20 cellular contexts compared by ENCODE assay signal in genomic region chr17:61465550-61466237, GRCh38. TPM values are rescaled to one million over a fixed set of nuclear protein-coding genes. Genes with fewer than 3 reads are reported as not detected.
DNase-seq lines count a peak whose midpoint lies in the region; ATAC-seq and TF ChIP-seq lines count a peak whose summit lies in the region.
"Had no signal": no experiment of that assay in that cellular context is flagged by ENCODE, and none has a peak within 500 bp of the region (broad histone marks: within the 10 kb centered on the region; RNA-seq: fewer than 3 reads in every experiment).

No MANE protein-coding gene starts in this region.

- no peak overlapping the region for H2AFZ ChIP-seq in PC-3 (ENCODE audit: low read length)

- H4K20me1 ChIP-seq in PC-3 (ENCODE audit: low read length): no peaks in the 10 kb centered on the region

- peaks cover 0 to 7% of the 10 kb centered on the region in 2 donors for H3K27me3 ChIP-seq in right lobe of liver
- H3K27me3 ChIP-seq in upper lobe of left lung: peaks cover 0 to 13% (median 7%) of the 10 kb centered on the region in 4 donors
- no peaks in the 10 kb centered on the region for H3K27me3 ChIP-seq in PC-3 (ENCODE audit: low read length)

- TF ChIP-seq EP300 in upper lobe of left lung (IDR thresholded peaks at IDR 0.05): no peak

- no peaks in the 10 kb centered on the region for H3K79me2 ChIP-seq in PC-3 (ENCODE audit: low read length)

- H3K4me1 ChIP-seq in right lobe of liver: no peaks in the 10 kb centered on the region
- peaks cover 13 to 30% (median 21%) of the 10 kb centered on the region in 4 donors for H3K4me1 ChIP-seq in upper lobe of left lung
- H3K4me1 ChIP-seq in PC-3 (ENCODE audit: insufficient read depth, low read length): no peaks in the 10 kb centered on the region

- H3K9me3 Mint-ChIP-seq in chondrocyte (ENCODE audit: low read depth): no peaks in the 10 kb centered on the region
- H3K9me3 Mint-ChIP-seq in activated T-helper 1 cell treated with anti-CD3 and anti-CD28 coated beads, Interleukin-12 subunit alpha, Interleukin-12 subunit beta, Interleukin-2, Interleukin-4 antibody, amounts not matched to agents 30 ng/mL and 10 ng/mL and 1 ng/mL, durations not matched to agents 14 hours and 24 hours and 36 hours: no peaks in the 10 kb centered on the region

- no peak overlapping the region for H3K4me3 ChIP-seq in right lobe of liver
- H3K4me3 ChIP-seq in upper lobe of left lung: no peak overlapping the region
- H3K4me3 ChIP-seq in PC-3 (ENCODE audit: low read length): no peak overlapping the region

- H3K27ac Mint-ChIP-seq in chondrocyte (ENCODE audit: unreplicated experiment): no peak overlapping the region
- H3K27ac Mint-ChIP-seq in activated T-helper 1 cell treated with anti-CD3 and anti-CD28 coated beads, Interleukin-12 subunit alpha, Interleukin-12 subunit beta, Interleukin-2, Interleukin-4 antibody, amounts not matched to agents 30 ng/mL and 10 ng/mL and 1 ng/mL, durations not matched to agents 14 hours and 24 hours and 36 hours: no peak overlapping the region
- H3K27ac Mint-ChIP-seq: B cell; CD4-positive, CD25-positive, alpha-beta regulatory T cell had no signal

- peak; percentile 39 for DNase-seq in activated effector memory CD4-positive, alpha-beta T cell treated with anti-CD3 and anti-CD28 coated beads, Interleukin-2, amount 50 U/mL, for 16 hours
- DNase-seq in activated effector memory CD4-positive, alpha-beta T cell treated with Interleukin-2 at 50 U/mL for 16 hours: no peak
- DNase-seq in chondrocyte (ENCODE audit: low spot score) (peak; percentile 61), right lobe of liver (peak in 2 of 3 donors; percentile 27 to 28), upper lobe of left lung (no peak), PC-3 (no peak)
- DNase-seq in activated T-helper 1 cell treated with anti-CD3 and anti-CD28 coated beads, Interleukin-12 subunit alpha, Interleukin-12 subunit beta, Interleukin-2, Interleukin-4 antibody, amounts not matched to agents 30 ng/mL and 10 ng/mL and 1 ng/mL, durations not matched to agents 14 hours and 24 hours and 36 hours (ENCODE audit: low spot score): no peak
- DNase-seq: CD4-positive, CD25-positive, alpha-beta regulatory T cell; EL; Karpas-422; MM.1S; NCI-H1105 treated with DMSO at 0.1 percent for 48 hours; NCI-H1930; NCI-H2171; NCI-H446 had no signal

- no peak for TF ChIP-seq POLR2A in right lobe of liver (IDR thresholded peaks at IDR 0.05)
- TF ChIP-seq POLR2A in upper lobe of left lung (IDR thresholded peaks at IDR 0.05): no peak

- TF ChIP-seq CTCF in chondrocyte (IDR thresholded peaks at IDR 0.05) (no peak), right lobe of liver (IDR thresholded peaks at IDR 0.05) (no peak), upper lobe of left lung (IDR thresholded peaks at IDR 0.05) (no peak), PC-3 (conservative IDR thresholded peaks at IDR 0.05; ENCODE audit: low read depth, low read length) (no peak)

- CTCF ChIA-PET in PC-3 (lab: Charles Lee): no interaction called here

- H3K4me1 Mint-ChIP-seq in chondrocyte (ENCODE audit: low read depth): peaks cover 16% of the 10 kb centered on the region
- no peaks in the 10 kb centered on the region for H3K4me1 Mint-ChIP-seq in activated T-helper 1 cell treated with anti-CD3 and anti-CD28 coated beads, Interleukin-12 subunit alpha, Interleukin-12 subunit beta, Interleukin-2, Interleukin-4 antibody, amounts not matched to agents 30 ng/mL and 10 ng/mL and 1 ng/mL, durations not matched to agents 14 hours and 24 hours and 36 hours (ENCODE audit: low read depth)

- H3K27ac ChIP-seq in right lobe of liver (no peak overlapping the region), upper lobe of left lung (peak overlapping the region in 3 of 4 donors; percentile 2 to 35 (median 11)), PC-3 (ENCODE audit: low read length) (no peak overlapping the region)
- H3K27ac ChIP-seq: 22Rv1 had no signal

- no peak overlapping the region for H3K4me2 ChIP-seq in PC-3 (ENCODE audit: low read length)

- no TSS peak for BruUV-seq in PC-3 (replicated peaks; lab: Mats Ljungman, UMichigan)

- WGBS in right lobe of liver (ENCODE audit: insufficient coverage, low coverage, low lambda C conversion rate, missing lambda C conversion rate): 32% methylated on average over 12 of the region's 17 CpGs
- 77 to 79% methylated on average over 9 to 17 of the region's 17 CpGs for WGBS in upper lobe of left lung, 2 donors

- intact Hi-C loops in right lobe of liver (cut with DNase I): no loop called here
- intact Hi-C loops in PC-3 (cut with micrococcal nuclease): no loop called here
- intact Hi-C loops in activated T-helper 1 cell treated with anti-CD3 and anti-CD28 coated beads, Interleukin-12 subunit alpha, Interleukin-12 subunit beta, Interleukin-2, Interleukin-4 antibody, amounts not matched to agents 30 ng/mL and 10 ng/mL and 1 ng/mL, durations not matched to agents 14 hours and 24 hours and 36 hours (cut with micrococcal nuclease): no loop called here

- H3F3A ChIP-seq in PC-3 (ENCODE audit: low read length, unreplicated experiment): no peaks in the 10 kb centered on the region

- H3K36me3 ChIP-seq in right lobe of liver (no peaks in the 10 kb centered on the region), upper lobe of left lung (peaks cover 0 to 6% (median 0%) of the 10 kb centered on the region in 4 donors), PC-3 (ENCODE audit: low read depth, low read length) (no peaks in the 10 kb centered on the region)

- H3K9me3 ChIP-seq in right lobe of liver: no peaks in the 10 kb centered on the region
- no peaks in the 10 kb centered on the region for H3K9me3 ChIP-seq in upper lobe of left lung
- H3K9me3 ChIP-seq in PC-3 (ENCODE audit: low read length): no peaks in the 10 kb centered on the region

- no peaks in the 10 kb centered on the region for H3K36me3 Mint-ChIP-seq in chondrocyte (ENCODE audit: low read depth)
- no peaks in the 10 kb centered on the region for H3K36me3 Mint-ChIP-seq in activated T-helper 1 cell treated with anti-CD3 and anti-CD28 coated beads, Interleukin-12 subunit alpha, Interleukin-12 subunit beta, Interleukin-2, Interleukin-4 antibody, amounts not matched to agents 30 ng/mL and 10 ng/mL and 1 ng/mL, durations not matched to agents 14 hours and 24 hours and 36 hours (ENCODE audit: low read depth)
- H3K36me3 Mint-ChIP-seq: CD4-positive, CD25-positive, alpha-beta regulatory T cell had no signal

- no peak overlapping the region for H3K4me3 Mint-ChIP-seq in chondrocyte (ENCODE audit: unreplicated experiment)
- H3K4me3 Mint-ChIP-seq in activated T-helper 1 cell treated with anti-CD3 and anti-CD28 coated beads, Interleukin-12 subunit alpha, Interleukin-12 subunit beta, Interleukin-2, Interleukin-4 antibody, amounts not matched to agents 30 ng/mL and 10 ng/mL and 1 ng/mL, durations not matched to agents 14 hours and 24 hours and 36 hours: no peak overlapping the region
- H3K4me3 Mint-ChIP-seq: B cell; CD4-positive, CD25-positive, alpha-beta regulatory T cell had no signal

- ATAC-seq in right lobe of liver (no peak), upper lobe of left lung (ENCODE audit: low FRiP score in 2 of 2) (no peak), GM21786 (IDR thresholded peaks at IDR 0.05; ENCODE audit: unreplicated experiment) (no peak), PC-3 (no peak)

- no peak overlapping the region for H3K9ac ChIP-seq in PC-3 (ENCODE audit: low read length)

- no peaks in the 10 kb centered on the region for H3K9me2 ChIP-seq in PC-3 (replicated peaks; ENCODE audit: low read length)

- POLR2A ChIA-PET in PC-3 (lab: Charles Lee; ENCODE audit: unreplicated experiment): no interaction called here

- H3K27me3 Mint-ChIP-seq in chondrocyte (ENCODE audit: low read depth): peaks cover 34% of the 10 kb centered on the region
- H3K27me3 Mint-ChIP-seq in activated T-helper 1 cell treated with anti-CD3 and anti-CD28 coated beads, Interleukin-12 subunit alpha, Interleukin-12 subunit beta, Interleukin-2, Interleukin-4 antibody, amounts not matched to agents 30 ng/mL and 10 ng/mL and 1 ng/mL, durations not matched to agents 14 hours and 24 hours and 36 hours (ENCODE audit: insufficient read depth): peaks cover 30% of the 10 kb centered on the region

RNA-seq across cellular contexts. Expression of gene TBX4, which starts 13.5 kb away (rescaled TPM):
- total RNA-seq in chondrocyte (not detected in 3 replicates), right lobe of liver (not detected), upper lobe of left lung (10 to 100 TPM; 10.2 to 69.1 (median 22.7) TPM), PC-3 (2014; rRNA removed) (not detected in 2 replicates)
- not detected in 2 replicates for total RNA-seq in activated T-helper 1 cell treated with anti-CD3 and anti-CD28 coated beads, Interleukin-12 subunit alpha, Interleukin-12 subunit beta, Interleukin-2, Interleukin-4 antibody, amounts not matched to agents 30 ng/mL and 10 ng/mL and 1 ng/mL, durations not matched to agents 14 hours and 24 hours and 36 hours
- total RNA-seq: B cell; CD4-positive, CD25-positive, alpha-beta regulatory T cell; H4; SK-MEL-5 had no signal

Comparison
In these comparisons a context has a peak if more than half of its experiments do, and no peak if none do; other contexts are left out.
1. DNase-seq: peak in activated effector memory CD4-positive, alpha-beta T cell treated with anti-CD3 and anti-CD28 coated beads, Interleukin-2, amount 50 U/mL, for 16 hours (single experiment), chondrocyte (single experiment) and right lobe of liver (2 of 3); none in activated effector memory CD4-positive, alpha-beta T cell treated with Interleukin-2 at 50 U/mL for 16 hours (single experiment), upper lobe of left lung (0 of 2), PC-3 (single experiment) and activated T-helper 1 cell treated with anti-CD3 and anti-CD28 coated beads, Interleukin-12 subunit alpha, Interleukin-12 subunit beta, Interleukin-2, Interleukin-4 antibody, amounts not matched to agents 30 ng/mL and 10 ng/mL and 1 ng/mL, durations not matched to agents 14 hours and 24 hours and 36 hours (single experiment).
2. H3K27ac ChIP-seq: peak in upper lobe of left lung (3 of 4); none in right lobe of liver (0 of 3) and PC-3 (single experiment).